26 cellular contexts compared by ENCODE assay signal in the genomic region with DNA sequence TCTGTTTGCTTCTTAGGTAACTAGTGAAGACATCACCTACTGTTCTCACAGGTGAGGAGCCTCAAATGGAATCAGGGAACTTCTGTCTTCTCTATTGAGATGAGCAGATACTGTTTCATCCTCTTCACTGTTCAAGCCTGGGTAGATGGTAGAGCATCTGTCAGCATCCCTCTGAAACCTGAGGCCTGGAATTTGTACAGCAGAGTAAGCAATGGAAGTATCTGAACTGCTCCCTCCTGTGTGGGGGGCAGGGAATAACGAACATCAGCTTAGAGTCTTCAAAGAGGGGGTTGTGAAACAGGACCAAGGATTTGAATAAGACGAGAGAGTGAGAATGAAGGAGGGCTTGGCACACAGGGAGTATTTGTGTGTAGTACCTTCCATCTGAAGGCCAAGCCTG.
DNase-seq lines count a peak whose midpoint lies in the region; ATAC-seq and TF ChIP-seq lines count a peak whose summit lies in the region.
"Had no signal": no experiment of that assay in that cellular context is flagged by ENCODE, and none has a peak within 500 bp of the region (broad histone marks: within the 10 kb centered on the region; RNA-seq: fewer than 3 reads in every experiment).

No MANE protein-coding gene starts in this region.

- H3K4me3 ChIP-seq in BLaER1 treated with 17β-estradiol and CSF1 and Interleukin-3, amounts not matched to agents 10 nM and 100 nM: peak overlapping the region in 1 of 10 experiments; percentile 3; a peak in 1 of 20 replicates
- H3K4me3 ChIP-seq in GM23338: no peak overlapping the region
- H3K4me3 ChIP-seq: A549, K562 had no signal

- H3K27ac Mint-ChIP-seq in GM23338 (no peak overlapping the region), osteocyte (ENCODE audit: unreplicated experiment) (no peak overlapping the region)
- H3K27ac Mint-ChIP-seq in stimulated activated naive B cell treated with anti-CD40 and anti-IgM and Interleukin-4, amounts not matched to agents 10 μg/mL and 1 μg/mL and 100 μg/mL, for 72 hours: peak overlapping the region; percentile 6
- H3K27ac Mint-ChIP-seq: CD8-positive, alpha-beta T cell; T-cell had no signal

- no peak overlapping the region for H3K4me3 Mint-ChIP-seq in GM23338
- H3K4me3 Mint-ChIP-seq in stimulated activated naive B cell treated with anti-CD40 and anti-IgM and Interleukin-4, amounts not matched to agents 10 μg/mL and 1 μg/mL and 100 μg/mL, for 72 hours: no peak overlapping the region
- no peak overlapping the region for H3K4me3 Mint-ChIP-seq in osteocyte (ENCODE audit: unreplicated experiment)
- H3K4me3 Mint-ChIP-seq: CD8-positive, alpha-beta T cell; T-cell had no signal

- DNase-seq in GM23338 (ENCODE audit: low spot score) (no peak), left kidney (ENCODE audit: low read depth, low spot score) (peak; percentile 66), NCI-H526 (lab: John Stamatoyannopoulos, UW) (no peak), LoVo (ENCODE audit: low spot score) (no peak), osteocyte (ENCODE audit: extremely low spot score, unreplicated experiment) (no peak)
- no peak for DNase-seq in stimulated activated naive B cell treated with anti-CD40 and anti-IgM and Interleukin-4, amounts not matched to agents 10 μg/mL and 1 μg/mL and 100 μg/mL, for 72 hours
- DNase-seq: AML-193; Calu3; CD8-positive, alpha-beta T cell; DMS79 treated with DMSO at 0.1 percent for 48 hours; H7; Kasumi-1; MV-4-11; NCI-H1105; NCI-H146; NCI-H1930; NCI-H2107; NCI-H526 treated with DMSO at 0.1 percent for 48 hours; SHP77; T-cell had no signal

- no peaks in the 10 kb centered on the region for H3K79me2 ChIP-seq in GM23338 (replicated peaks; ENCODE audit: insufficient read depth)

- peaks cover 0 to 11% (median 1%) of the 10 kb centered on the region in 11 experiments; a peak in 7 of 22 replicates for H3K9me3 ChIP-seq in BLaER1 treated with 17β-estradiol and CSF1 and Interleukin-3, amounts not matched to agents 10 nM and 100 nM (replicated peaks in 1 of 11)
- H3K9me3 ChIP-seq: A549 had no signal

- H3F3A ChIP-seq in GM23338 (replicated peaks; ENCODE audit: low read depth): no peaks in the 10 kb centered on the region

- ATAC-seq in GM23338: no peak
- ATAC-seq in stimulated activated naive B cell treated with anti-CD40 and anti-IgM and Interleukin-4, amounts not matched to agents 10 μg/mL and 1 μg/mL and 100 μg/mL, for 72 hours (replicated peaks): no peak
- ATAC-seq: A549; CD8-positive, alpha-beta T cell; K562; Panc1; T-cell had no signal

- H3K9ac ChIP-seq in BLaER1 treated with 17β-estradiol and CSF1 and Interleukin-3, amounts not matched to agents 10 nM and 100 nM: peak overlapping the region in 3 of 11 experiments; percentile 19 to 45 (median 37); a peak in 3 of 22 replicates

- peaks cover 1% of the 10 kb centered on the region for H3K27me3 Mint-ChIP-seq in GM23338 (ENCODE audit: insufficient read depth, low read depth, poor library complexity)
- H3K27me3 Mint-ChIP-seq in stimulated activated naive B cell treated with anti-CD40 and anti-IgM and Interleukin-4, amounts not matched to agents 10 μg/mL and 1 μg/mL and 100 μg/mL, for 72 hours: no peaks in the 10 kb centered on the region
- peaks cover 48% of the 10 kb centered on the region for H3K27me3 Mint-ChIP-seq in osteocyte (ENCODE audit: unreplicated experiment)

- TF ChIP-seq CTCF in GM23338 (conservative IDR thresholded peaks at IDR 0.05; ENCODE audit: low read depth in 2 of 2) (no peak), osteocyte (IDR thresholded peaks at IDR 0.05) (no peak)

- H3K9me2 ChIP-seq in GM23338 (ENCODE audit: insufficient read depth): no peaks in the 10 kb centered on the region

- peaks cover 4% of the 10 kb centered on the region; the same call in 2 of the 3 replicates for H3K4me1 Mint-ChIP-seq in GM23338
- peaks cover 9 to 13% of the 10 kb centered on the region in 2 donors for H3K4me1 Mint-ChIP-seq in stimulated activated naive B cell treated with anti-CD40 and anti-IgM and Interleukin-4, amounts not matched to agents 10 μg/mL and 1 μg/mL and 100 μg/mL, for 72 hours
- H3K4me1 Mint-ChIP-seq in osteocyte (ENCODE audit: unreplicated experiment): no peaks in the 10 kb centered on the region
- H3K4me1 Mint-ChIP-seq: T-cell had no signal

- no peaks in the 10 kb centered on the region for H4K20me1 ChIP-seq in BLaER1 treated with 17β-estradiol and CSF1 and Interleukin-3, amounts not matched to agents 10 nM and 100 nM
- no peaks in the 10 kb centered on the region for H4K20me1 ChIP-seq in GM23338 (replicated peaks; ENCODE audit: insufficient read depth)

- H3K36me3 Mint-ChIP-seq in GM23338 (ENCODE audit: low read depth) (no peaks in the 10 kb centered on the region), osteocyte (ENCODE audit: unreplicated experiment) (no peaks in the 10 kb centered on the region)
- no peaks in the 10 kb centered on the region for H3K36me3 Mint-ChIP-seq in stimulated activated naive B cell treated with anti-CD40 and anti-IgM and Interleukin-4, amounts not matched to agents 10 μg/mL and 1 μg/mL and 100 μg/mL, for 72 hours
- H3K36me3 Mint-ChIP-seq: CD8-positive, alpha-beta T cell; T-cell had no signal

- peaks cover 0 to 24% (median 21%) of the 10 kb centered on the region in 10 experiments; a peak in 16 of 20 replicates for H3K4me1 ChIP-seq in BLaER1 treated with 17β-estradiol and CSF1 and Interleukin-3, amounts not matched to agents 10 nM and 100 nM
- H3K4me1 ChIP-seq in GM23338 (ENCODE audit: insufficient read depth): no peaks in the 10 kb centered on the region
- H3K4me1 ChIP-seq: A549 had no signal

- H2AFZ ChIP-seq in GM23338: peak overlapping the region; percentile 69

- H3K9me3 Mint-ChIP-seq in GM23338: peaks cover 2% of the 10 kb centered on the region; the same call in 1 of the 3 replicates
- H3K9me3 Mint-ChIP-seq in stimulated activated naive B cell treated with anti-CD40 and anti-IgM and Interleukin-4, amounts not matched to agents 10 μg/mL and 1 μg/mL and 100 μg/mL, for 72 hours: peaks cover 0 to 2% of the 10 kb centered on the region in 2 donors
- H3K9me3 Mint-ChIP-seq in osteocyte (ENCODE audit: unreplicated experiment): no peaks in the 10 kb centered on the region
- H3K9me3 Mint-ChIP-seq: CD8-positive, alpha-beta T cell had no signal

- H3K36me3 ChIP-seq in BLaER1 treated with 17β-estradiol and CSF1 and Interleukin-3, amounts not matched to agents 10 nM and 100 nM: no peaks in the 10 kb centered on the region
- no peaks in the 10 kb centered on the region for H3K36me3 ChIP-seq in GM23338 (ENCODE audit: insufficient read depth)

- H3K4me2 ChIP-seq in BLaER1 treated with 17β-estradiol and CSF1 and Interleukin-3, amounts not matched to agents 10 nM and 100 nM: peak overlapping the region in 10 of 11 experiments; percentile 12 to 75 (median 51); a peak in 18 of 22 replicates
- H3K4me2 ChIP-seq in GM23338: no peak overlapping the region
- H3K4me2 ChIP-seq: A549 had no signal

- H3K27ac ChIP-seq in BLaER1 treated with 17β-estradiol and CSF1 and Interleukin-3, amounts not matched to agents 10 nM and 100 nM: peak overlapping the region in 4 of 11 experiments; percentile 19 to 44 (median 33); a peak in 4 of 22 replicates
- no peak overlapping the region for H3K27ac ChIP-seq in GM23338 (ENCODE audit: low read depth)
- H3K27ac ChIP-seq: A549, C4-2B, RWPE1 had no signal

- H3K27me3 ChIP-seq in BLaER1 treated with 17β-estradiol and CSF1 and Interleukin-3, amounts not matched to agents 10 nM and 100 nM: no peaks in the 10 kb centered on the region
- H3K27me3 ChIP-seq in GM23338 (ENCODE audit: insufficient read depth): no peaks in the 10 kb centered on the region

TF ChIP-seq in GM23338, 12 proteins besides CTCF, POLR2A, EP300 and RAD21:
- TF ChIP-seq EZH2phosphoT487 (IDR thresholded peaks at IDR 0.05; ENCODE audit: unreplicated experiment) (no peak), STAT1 (IDR thresholded peaks at IDR 0.05; ENCODE audit: unreplicated experiment) (no peak), ZNF114 (CRISPR knock-in tag; IDR thresholded peaks at IDR 0.05) (no peak), POLR2AphosphoS5 (IDR thresholded peaks at IDR 0.05; ENCODE audit: low read depth) (no peak), ZNF331 (CRISPR knock-in tag; IDR thresholded peaks at IDR 0.05; ENCODE audit: low read depth) (no peak)
TF ChIP-seq in GM23338: peak in this region for 0.
